Comparison of ENCODE assay signal across 23 cellular contexts in the genomic region with DNA sequence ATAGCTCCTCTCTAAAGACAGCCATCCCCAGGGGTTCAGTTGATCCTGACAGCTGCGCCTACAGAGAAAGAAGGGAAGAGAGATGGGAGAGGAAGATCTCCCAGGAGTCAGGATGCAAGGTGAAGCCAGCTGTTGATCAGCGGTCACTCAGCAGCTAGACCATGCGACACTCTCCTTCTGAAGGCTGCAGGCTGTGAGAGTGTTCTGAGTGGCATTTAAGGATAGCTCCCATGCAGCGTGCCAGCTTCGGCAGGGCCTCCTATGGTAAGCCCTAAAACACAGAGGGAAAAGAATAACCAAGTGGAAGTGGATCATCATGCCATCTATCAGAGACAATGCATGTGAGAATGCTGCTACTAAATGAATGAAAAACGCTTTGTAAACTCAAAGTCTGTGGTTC.
DNase-seq lines count a peak whose midpoint lies in the region; ATAC-seq and TF ChIP-seq lines count a peak whose summit lies in the region.
"Had no signal": no experiment of that assay in that cellular context is flagged by ENCODE, and none has a peak within 500 bp of the region (broad histone marks: within the 10 kb centered on the region; RNA-seq: fewer than 3 reads in every experiment).

No MANE protein-coding gene starts in this region.

- H3K9ac ChIP-seq in endodermal cell (ENCODE audit: extremely low read depth, low read length, poor library complexity, severe bottlenecking): no peak overlapping the region
- H3K9ac ChIP-seq: KMS-11 had no signal

- H3K27me3 Mint-ChIP-seq in endodermal cell (ENCODE audit: insufficient read depth): peaks cover 8% of the 10 kb centered on the region
- H3K27me3 Mint-ChIP-seq: IgD-negative memory B cell had no signal

- H3K36me3 Mint-ChIP-seq in endodermal cell (ENCODE audit: low read depth): peaks cover 5% of the 10 kb centered on the region
- H3K36me3 Mint-ChIP-seq: CD8-positive, alpha-beta T cell; IgD-negative memory B cell had no signal

- H3K36me3 ChIP-seq in endodermal cell (ENCODE audit: control insufficient read depth, insufficient read depth, low read length) (no peaks in the 10 kb centered on the region), heart right ventricle (no peaks in the 10 kb centered on the region)

- H3K9me3 Mint-ChIP-seq in endodermal cell: peaks cover 46% of the 10 kb centered on the region
- H3K9me3 Mint-ChIP-seq: CD8-positive, alpha-beta T cell; IgD-negative memory B cell had no signal

- H3K27ac Mint-ChIP-seq in endodermal cell: no peak overlapping the region
- H3K27ac Mint-ChIP-seq: CD8-positive, alpha-beta T cell had no signal

- no peaks in the 10 kb centered on the region for H3K27me3 ChIP-seq in endodermal cell (ENCODE audit: control insufficient read depth, insufficient read depth, low read length, poor library complexity, severe bottlenecking)
- H3K27me3 ChIP-seq in heart right ventricle: no peaks in the 10 kb centered on the region
- no peaks in the 10 kb centered on the region for H3K27me3 ChIP-seq in dorsolateral prefrontal cortex

- H3K27ac ChIP-seq in endodermal cell (ENCODE audit: low read depth, low read length) (no peak overlapping the region), heart right ventricle (peak overlapping the region in 8 of 10 donors; percentile 8 to 68 (median 54)), dorsolateral prefrontal cortex (no peak overlapping the region)
- H3K27ac ChIP-seq: A549, C4-2B, KMS-11 had no signal

- H3K4me3 ChIP-seq in endodermal cell (ENCODE audit: low read length): peak overlapping the region; percentile 43
- no peak overlapping the region for H3K4me3 ChIP-seq in heart right ventricle
- no peak overlapping the region for H3K4me3 ChIP-seq in dorsolateral prefrontal cortex
- H3K4me3 ChIP-seq: A549 had no signal

- no peaks in the 10 kb centered on the region for H3K4me1 ChIP-seq in endodermal cell (ENCODE audit: control insufficient read depth, insufficient read depth, low read length)
- H3K4me1 ChIP-seq in heart right ventricle: peaks cover 5 to 52% (median 42%) of the 10 kb centered on the region in 9 donors
- H3K4me1 ChIP-seq: A549 had no signal

- WGBS in endodermal cell (ENCODE audit: insufficient coverage in 1 of 2, insufficient read length in 1 of 2), 2 experiments: 93% methylated on average over 4 to 6 of the region's 6 CpGs
- 56 to 71% methylated on average over 6 of the region's 6 CpGs for WGBS in heart right ventricle, 2 donors

- intact Hi-C loops in heart right ventricle (cut with DNase I) (loop anchor here in 4 of 10 donors (5.0 to 10.0 kb wide), 6 partner anchors 52 to 198 kb away; a partner anchor contains a TSS), dorsolateral prefrontal cortex (cut with DNase I) (loop anchor here in 1 of 2 donors (10.0 kb wide), 1 partner anchor 195 kb away; a partner anchor contains a TSS)

- H3K9me3 ChIP-seq in endodermal cell (ENCODE audit: control insufficient read depth, low read length) (peaks cover 40% of the 10 kb centered on the region), heart right ventricle (peaks cover 0 to 7% (median 0%) of the 10 kb centered on the region in 11 donors)
- H3K9me3 ChIP-seq: A549 had no signal

- H3K4me3 Mint-ChIP-seq in endodermal cell: no peak overlapping the region
- H3K4me3 Mint-ChIP-seq: CD8-positive, alpha-beta T cell had no signal

- peaks cover 3% of the 10 kb centered on the region for H3K4me1 Mint-ChIP-seq in endodermal cell

- no peak for TF ChIP-seq CTCF in endodermal cell (conservative IDR thresholded peaks at IDR 0.05)
- no peak for TF ChIP-seq CTCF in heart right ventricle (IDR thresholded peaks at IDR 0.05)
- no peak for TF ChIP-seq CTCF in dorsolateral prefrontal cortex (IDR thresholded peaks at IDR 0.05 in 54 of 56, conservative IDR thresholded peaks at IDR 0.05 in 2 of 56; ENCODE audit: low read depth in 1 of 56, partially characterized antibody in 56 of 56)

- DNase-seq in endodermal cell: no peak
- DNase-seq in heart right ventricle: peak; percentile 22 to 37
- peak; percentile 41 for DNase-seq in islet precursor cell
- no peak for DNase-seq in putamen (ENCODE audit: low spot score)
- DNase-seq in dorsolateral prefrontal cortex: no peak
- DNase-seq: CD8-positive, alpha-beta T cell; DMS 273 treated with DMSO at 0.1 percent for 48 hours; DMS79; EL; GF-D8; HCEC 1CT; MM.1S; NCI-H2029; NCI-H2227 treated with DMSO at 0.1 percent for 48 hours; NCI-H69; RPMI8226; SHP77 treated with DMSO at 0.1 percent for 48 hours had no signal

- peak in 6 of 8 donors; percentile 31 to 57 (median 50) for ATAC-seq in heart right ventricle
- ATAC-seq in HG02763 (IDR thresholded peaks at IDR 0.05; ENCODE audit: unreplicated experiment): no peak
- no peak for ATAC-seq in GM21723 (IDR thresholded peaks at IDR 0.05; ENCODE audit: unreplicated experiment)
- ATAC-seq: A549; CD8-positive, alpha-beta T cell had no signal

Comparison
In these comparisons a context has a peak if more than half of its experiments do, and no peak if none do; other contexts are left out.
1. DNase-seq: peak in heart right ventricle (2 of 2) and islet precursor cell (single experiment); none in endodermal cell (single experiment), putamen (single experiment) and dorsolateral prefrontal cortex (0 of 10).
2. H3K27ac ChIP-seq: peak in heart right ventricle (8 of 10); none in endodermal cell (single experiment) and dorsolateral prefrontal cortex (0 of 59).
3. ATAC-seq: peak in heart right ventricle (6 of 8); none in HG02763 (single experiment) and GM21723 (single experiment).